Comparison of ENCODE assay signal across 11 cellular contexts in the genomic region with DNA sequence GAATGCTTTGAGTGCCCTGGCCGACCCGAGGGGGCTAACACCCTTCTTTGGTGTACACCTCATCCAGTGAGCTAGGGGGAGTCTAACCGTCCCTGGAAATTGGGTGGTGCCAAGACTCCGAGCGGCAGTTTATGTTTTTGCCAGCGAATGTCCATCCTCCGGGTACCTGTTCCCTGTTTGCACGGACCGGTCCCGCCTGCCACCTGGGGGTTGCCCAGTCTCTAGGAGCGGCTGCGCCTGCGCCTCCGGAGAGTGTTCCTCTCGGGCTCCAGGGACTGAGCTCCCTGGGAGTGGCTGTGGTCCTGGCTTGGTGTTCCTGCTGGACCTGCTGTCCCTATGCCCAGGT. TPM values are rescaled to one million over a fixed set of nuclear protein-coding genes. Genes with fewer than 3 reads are reported as not detected.
DNase-seq lines count a peak whose midpoint lies in the region; ATAC-seq, FAIRE-seq and TF ChIP-seq lines count a peak whose summit lies in the region.
"Had no signal": no experiment of that assay in that cellular context is flagged by ENCODE, and none has a peak within 500 bp of the region (broad histone marks: within the 10 kb centered on the region; RNA-seq: fewer than 3 reads in every experiment).

No MANE protein-coding gene starts in this region.

- H3K27ac ChIP-seq in astrocyte (ENCODE audit: low read depth, low read length) = no peak overlapping the region
- no peak overlapping the region for H3K27ac ChIP-seq in keratinocyte (ENCODE audit: control insufficient read depth, insufficient read depth, low read length)
- H3K27ac ChIP-seq: heart right ventricle, Peyer's patch had no signal

- peaks cover 17% of the 10 kb centered on the region for H3K27me3 Mint-ChIP-seq in activated naive CD8-positive, alpha-beta T cell
- H3K27me3 Mint-ChIP-seq in activated naive CD8-positive, alpha-beta T cell treated with anti-CD3 and anti-CD28 coated beads for 36 hours = peaks cover 24% of the 10 kb centered on the region
- peaks cover 81% of the 10 kb centered on the region for H3K27me3 Mint-ChIP-seq in astrocyte (ENCODE audit: low read depth, unreplicated experiment)

- peak overlapping the region; percentile 26 for H2AFZ ChIP-seq in astrocyte (ENCODE audit: low read depth, low read length)
- no peak overlapping the region for H2AFZ ChIP-seq in keratinocyte (ENCODE audit: control insufficient read depth, low read length)

- ATAC-seq in stimulated activated effector memory CD8-positive, alpha-beta T cell treated with anti-CD3 and anti-CD28 coated beads, Interleukin-12 subunit alpha, Interleukin-12 subunit beta, amount 100 ng/mL, for 72 hours = no peak
- ATAC-seq in HG02759 (IDR thresholded peaks at IDR 0.05; ENCODE audit: unreplicated experiment) = no peak

- no peaks in the 10 kb centered on the region for H3K36me3 Mint-ChIP-seq in activated naive CD8-positive, alpha-beta T cell
- H3K36me3 Mint-ChIP-seq in activated naive CD8-positive, alpha-beta T cell treated with anti-CD3 and anti-CD28 coated beads for 36 hours = no peaks in the 10 kb centered on the region
- peaks cover 2% of the 10 kb centered on the region for H3K36me3 Mint-ChIP-seq in astrocyte (ENCODE audit: low read depth, unreplicated experiment)
- H3K36me3 Mint-ChIP-seq in stimulated activated effector memory CD8-positive, alpha-beta T cell treated with anti-CD3 and anti-CD28 coated beads, Interleukin-12 subunit alpha, Interleukin-12 subunit beta, amount 100 ng/mL, for 72 hours = no peaks in the 10 kb centered on the region

- no peak overlapping the region for H3K27ac Mint-ChIP-seq in activated naive CD8-positive, alpha-beta T cell
- no peak overlapping the region for H3K27ac Mint-ChIP-seq in activated naive CD8-positive, alpha-beta T cell treated with anti-CD3 and anti-CD28 coated beads for 36 hours
- H3K27ac Mint-ChIP-seq in astrocyte (ENCODE audit: unreplicated experiment) = no peak overlapping the region
- no peak overlapping the region for H3K27ac Mint-ChIP-seq in stimulated activated effector memory CD8-positive, alpha-beta T cell treated with anti-CD3 and anti-CD28 coated beads, Interleukin-12 subunit alpha, Interleukin-12 subunit beta, amount 100 ng/mL, for 72 hours

- FAIRE-seq in astrocyte (lab: Jason Lieb, UNC) = no peak
- no peak for FAIRE-seq in keratinocyte (lab: Jason Lieb, UNC)
- FAIRE-seq: GM18507 had no signal

- no peak for TF ChIP-seq CTCF in astrocyte (IDR thresholded peaks at IDR 0.05; ENCODE audit: insufficient read depth, low read depth, low read length)
- no peak for TF ChIP-seq CTCF in keratinocyte (optimal IDR thresholded peaks at IDR 0.05 in 1 of 3, IDR thresholded peaks at IDR 0.05 in 1 of 3, conservative IDR thresholded peaks at IDR 0.05 in 1 of 3; ENCODE audit: extremely low read depth in 1 of 3, insufficient read depth in 2 of 3, low read length in 3 of 3)

- H3K4me1 ChIP-seq in astrocyte (ENCODE audit: insufficient read depth, low read length) = no peaks in the 10 kb centered on the region
- peaks cover 13% of the 10 kb centered on the region for H3K4me1 ChIP-seq in keratinocyte (ENCODE audit: control insufficient read depth, extremely low read depth, insufficient read depth, low read length)

- H3K4me3 ChIP-seq in astrocyte (ENCODE audit: insufficient read depth, low read depth, low read length) (no peak overlapping the region), keratinocyte (ENCODE audit: control insufficient read depth in 2 of 3, extremely low read depth in 1 of 3, insufficient read depth in 2 of 3, low read depth in 1 of 3, low read length in 3 of 3) (peak overlapping the region in 2 of 3 experiments; percentile 1 to 21)

- peaks cover 67% of the 10 kb centered on the region for H3K27me3 ChIP-seq in astrocyte (ENCODE audit: insufficient read depth, low read length)
- H3K27me3 ChIP-seq in keratinocyte (ENCODE audit: control insufficient read depth, extremely low read depth, insufficient read depth, low read length) = peaks cover 4% of the 10 kb centered on the region

- no peak for DNase-seq in activated naive CD8-positive, alpha-beta T cell treated with anti-CD3 and anti-CD28 coated beads for 36 hours
- DNase-seq in astrocyte (ENCODE audit: low read depth) = no peak
- no peak for DNase-seq in keratinocyte (ENCODE audit: low read depth, low spot score)
- no peak for DNase-seq in stimulated activated effector memory CD8-positive, alpha-beta T cell treated with anti-CD3 and anti-CD28 coated beads, Interleukin-12 subunit alpha, Interleukin-12 subunit beta, amount 100 ng/mL, for 72 hours (ENCODE audit: low spot score in 2 of 2)
- no peak for DNase-seq in NCI-H2171 treated with DMSO at 0.1 percent for 48 hours (lab: John Stamatoyannopoulos, UW)
- no peak for DNase-seq in midbrain (lab: John Stamatoyannopoulos, UW)
- DNase-seq: heart right ventricle, Peyer's patch had no signal

- peaks cover 15% of the 10 kb centered on the region for H3K4me1 Mint-ChIP-seq in activated naive CD8-positive, alpha-beta T cell (ENCODE audit: low read depth)
- H3K4me1 Mint-ChIP-seq in activated naive CD8-positive, alpha-beta T cell treated with anti-CD3 and anti-CD28 coated beads for 36 hours = peaks cover 4% of the 10 kb centered on the region
- no peaks in the 10 kb centered on the region for H3K4me1 Mint-ChIP-seq in astrocyte (ENCODE audit: low read depth, unreplicated experiment)
- H3K4me1 Mint-ChIP-seq in stimulated activated effector memory CD8-positive, alpha-beta T cell treated with anti-CD3 and anti-CD28 coated beads, Interleukin-12 subunit alpha, Interleukin-12 subunit beta, amount 100 ng/mL, for 72 hours = peaks cover 6% of the 10 kb centered on the region

- H3K9me3 ChIP-seq in astrocyte (ENCODE audit: insufficient read depth, low read depth, low read length) (peaks cover 4% of the 10 kb centered on the region), keratinocyte (ENCODE audit: control insufficient read depth, low read depth, low read length) (no peaks in the 10 kb centered on the region)
- H3K9me3 ChIP-seq: Peyer's patch had no signal

- H3K4me3 Mint-ChIP-seq in activated naive CD8-positive, alpha-beta T cell = peak overlapping the region; percentile 66
- H3K4me3 Mint-ChIP-seq in activated naive CD8-positive, alpha-beta T cell treated with anti-CD3 and anti-CD28 coated beads for 36 hours = no peak overlapping the region
- no peak overlapping the region for H3K4me3 Mint-ChIP-seq in astrocyte (ENCODE audit: unreplicated experiment)
- H3K4me3 Mint-ChIP-seq in stimulated activated effector memory CD8-positive, alpha-beta T cell treated with anti-CD3 and anti-CD28 coated beads, Interleukin-12 subunit alpha, Interleukin-12 subunit beta, amount 100 ng/mL, for 72 hours = peak overlapping the region; percentile 40

- no peak overlapping the region for H3K9ac ChIP-seq in astrocyte (ENCODE audit: low read length)
- H3K9ac ChIP-seq in keratinocyte (ENCODE audit: control insufficient read depth, extremely low read depth, insufficient read depth, low read length) = no peak overlapping the region

- no peaks in the 10 kb centered on the region for H3K9me3 Mint-ChIP-seq in activated naive CD8-positive, alpha-beta T cell (ENCODE audit: low read depth)
- no peaks in the 10 kb centered on the region for H3K9me3 Mint-ChIP-seq in activated naive CD8-positive, alpha-beta T cell treated with anti-CD3 and anti-CD28 coated beads for 36 hours
- peaks cover 6% of the 10 kb centered on the region for H3K9me3 Mint-ChIP-seq in astrocyte (ENCODE audit: unreplicated experiment)
- no peaks in the 10 kb centered on the region for H3K9me3 Mint-ChIP-seq in stimulated activated effector memory CD8-positive, alpha-beta T cell treated with anti-CD3 and anti-CD28 coated beads, Interleukin-12 subunit alpha, Interleukin-12 subunit beta, amount 100 ng/mL, for 72 hours

- H3K36me3 ChIP-seq in astrocyte (ENCODE audit: insufficient read depth, low read length) (no peaks in the 10 kb centered on the region), keratinocyte (ENCODE audit: control insufficient read depth in 2 of 2, extremely low read depth in 1 of 2, insufficient read depth in 2 of 2, low read length in 2 of 2) (peaks cover 6 to 8% of the 10 kb centered on the region in 2 experiments)
- H3K36me3 ChIP-seq: heart right ventricle, Peyer's patch had no signal

- dilution Hi-C loops in keratinocyte (cut with MboI; ENCODE audit: extremely low pct_ligation_motif_present, low sequenced_read_pairs) = no loop called here

- no peaks in the 10 kb centered on the region for H3K9me1 ChIP-seq in keratinocyte (ENCODE audit: control insufficient read depth, extremely low read depth, insufficient read depth, low read length)

- H3K4me2 ChIP-seq in astrocyte (ENCODE audit: low read length) (peak overlapping the region; percentile 45), keratinocyte (ENCODE audit: control insufficient read depth, extremely low read depth, insufficient read depth, low read depth, low read length) (peak overlapping the region; percentile 76)

- no peaks in the 10 kb centered on the region for H4K20me1 ChIP-seq in astrocyte (ENCODE audit: insufficient read depth, low read length)
- peaks cover 5% of the 10 kb centered on the region for H4K20me1 ChIP-seq in keratinocyte (ENCODE audit: control insufficient read depth, extremely low read depth, insufficient read depth, low read length)

- no peaks in the 10 kb centered on the region for H3K79me2 ChIP-seq in astrocyte (ENCODE audit: insufficient read depth, low read length)
- peaks cover 40% of the 10 kb centered on the region for H3K79me2 ChIP-seq in keratinocyte (ENCODE audit: control insufficient read depth, insufficient read depth, low read length)

RNA-seq across cellular contexts. Expression of a gene that starts 0.9 kb away (rescaled TPM):
- total RNA-seq in activated naive CD8-positive, alpha-beta T cell treated with anti-CD3 and anti-CD28 coated beads for 36 hours = under 1 TPM in 1 of 2 experiments, not detected in 1; 0.20 TPM
- total RNA-seq in astrocyte = 0.46 and 1.7 TPM in 2 replicates
- polyA plus RNA-seq in keratinocyte = 13.0 to 36.7 TPM (median 20.3 TPM) in 3 replicates
- polyA plus RNA-seq in keratinocyte (2011; ENCODE audit: low read depth) = 5.5 TPM
- 16.2 and 26.7 TPM in 2 replicates for polyA plus RNA-seq in keratinocyte (2011; cell fraction: cytosol; rRNA removed)
- polyA plus RNA-seq in keratinocyte (2011; cell fraction: nucleus; rRNA removed) = 26.3 and 31.8 TPM in 2 replicates
- polyA plus RNA-seq in keratinocyte (2012; ENCODE audit: low replicate concordance) = 8.2 and 51.3 TPM in 2 replicates
- polyA minus RNA-seq in keratinocyte = 17.3 to 89.8 TPM (median 32.9 TPM) in 3 replicates
- polyA minus RNA-seq in keratinocyte (2011; cell fraction: cytosol; rRNA and poly(A)+ RNA removed) = 39.5 TPM
- 30.3 and 32.0 TPM in 2 replicates for polyA minus RNA-seq in keratinocyte (2011; cell fraction: nucleus; rRNA and poly(A)+ RNA removed)
- total RNA-seq: heart right ventricle, Peyer's patch had no signal
- polyA plus RNA-seq: heart right ventricle had no signal

Comparison
In these comparisons a context has a peak if more than half of its experiments do, and no peak if none do; other contexts are left out.
1. H3K4me3 Mint-ChIP-seq: peak in activated naive CD8-positive, alpha-beta T cell (single experiment) and stimulated activated effector memory CD8-positive, alpha-beta T cell treated with anti-CD3 and anti-CD28 coated beads, Interleukin-12 subunit alpha, Interleukin-12 subunit beta, amount 100 ng/mL, for 72 hours (single experiment); none in activated naive CD8-positive, alpha-beta T cell treated with anti-CD3 and anti-CD28 coated beads for 36 hours (single experiment) and astrocyte (single experiment).